Comparison of ENCODE assay signal across 21 cellular contexts in genomic region chr3:97021778-97022177, GRCh38.
"Had no signal": no experiment of that assay in that cellular context is flagged by ENCODE, and none has a peak within 500 bp of the region (broad histone marks: within the 10 kb centered on the region; RNA-seq: fewer than 3 reads in every experiment).

No MANE protein-coding gene starts in this region.

- FAIRE-seq: HTR-8/SVneo had no signal

- H3K27ac ChIP-seq: RWPE1 had no signal

- H3K36me3 ChIP-seq: MG63 had no signal

- H3K27me3 ChIP-seq: MG63 had no signal

- H3K9me3 ChIP-seq: MG63, SK-N-SH had no signal

- DNase-seq: KBM-7, MG63, NCI-H1092, NCI-H1105 treated with DMSO at 0.1 percent for 48 hours, NCI-H1436, NCI-H187, NCI-H2029, NCI-H2081 treated with DMSO at 0.1 percent for 48 hours, NCI-H2171, NCI-H226, NCI-H446, NCI-H510A, NCI-H524 treated with DMSO at 0.1 percent for 48 hours, NCI-H69, NCI-H774, PC-3, SHP77, SK-N-SH had no signal

- H3K9ac ChIP-seq: SK-N-SH had no signal

- H3K4me2 ChIP-seq: SK-N-SH had no signal

- ATAC-seq: Panc1, PC-3 had no signal

- H3K4me3 ChIP-seq: MG63 had no signal
